In the genomic region with DNA sequence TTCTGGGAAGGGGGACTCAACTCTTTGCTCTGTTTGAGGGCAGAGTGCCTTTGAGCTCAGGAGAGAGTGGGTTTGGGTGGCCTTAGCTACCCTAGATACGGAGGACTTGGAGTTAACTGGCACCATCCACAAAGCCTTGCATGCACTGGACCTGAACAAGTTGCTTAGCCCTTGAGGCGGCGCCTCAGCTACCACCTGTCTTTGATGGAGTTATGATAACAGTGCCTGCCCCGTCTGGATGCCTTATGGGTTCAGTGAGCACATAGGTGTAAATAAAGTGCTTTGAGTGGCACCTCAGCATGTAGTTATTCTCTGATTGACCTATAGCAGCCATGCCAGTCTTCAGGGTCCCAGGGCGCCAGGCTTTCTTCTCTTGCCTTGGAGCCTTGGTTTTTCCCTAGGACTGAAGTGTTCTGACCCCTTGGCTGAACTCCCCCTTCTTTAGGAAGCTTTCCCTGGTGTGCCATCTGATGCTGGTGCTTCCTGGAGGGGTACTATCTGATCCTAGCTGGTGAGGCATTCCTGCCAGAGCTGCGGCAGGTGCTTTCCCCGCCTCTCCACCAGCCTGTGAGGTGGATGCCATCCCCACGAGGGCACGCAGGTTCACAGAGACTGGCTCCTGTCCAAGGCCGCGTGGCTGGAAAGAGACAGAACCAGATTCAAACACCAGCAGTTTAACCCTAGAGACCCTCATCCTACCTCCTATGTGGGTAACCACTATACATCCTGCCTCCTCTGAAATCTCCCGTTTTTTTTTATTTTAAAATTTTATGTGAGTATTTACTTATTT, we compare ENCODE assay signal across 27 cellular contexts. TPM values are rescaled to one million over a fixed set of nuclear protein-coding genes. Genes with fewer than 3 reads are reported as not detected.
A peak's percentile ranks its signal among the peaks of the same experiment; 100 is the strongest.
DNase-seq lines count a peak whose midpoint lies in the region; ATAC-seq and TF ChIP-seq lines count a peak whose summit lies in the region.
"Had no signal": no experiment of that assay in that cellular context is flagged by ENCODE, and none has a peak within 500 bp of the region (broad histone marks: within the 10 kb centered on the region; RNA-seq: fewer than 3 reads in every experiment).

No MANE protein-coding gene starts in this region.

- H3K4me3 Mint-ChIP-seq in type B pancreatic cell = no peak overlapping the region
- H3K4me3 Mint-ChIP-seq: activated naive CD8-positive, alpha-beta T cell treated with anti-CD3 and anti-CD28 coated beads for 36 hours; GM23338; HFFc6; memory B cell had no signal

- H3K36me3 ChIP-seq in left ventricle myocardium inferior (peaks cover 5% of the 10 kb centered on the region), upper lobe of left lung (peaks cover 0 to 14% (median 2%) of the 10 kb centered on the region in 4 donors)

- peaks cover 17% of the 10 kb centered on the region for H3K4me1 Mint-ChIP-seq in type B pancreatic cell (ENCODE audit: unreplicated experiment)

- H3K27me3 Mint-ChIP-seq in type B pancreatic cell = no peaks in the 10 kb centered on the region
- H3K27me3 Mint-ChIP-seq: activated naive CD8-positive, alpha-beta T cell treated with anti-CD3 and anti-CD28 coated beads for 36 hours; CD4-positive, CD25-positive, alpha-beta regulatory T cell; memory B cell had no signal

- H3K27ac ChIP-seq in left ventricle myocardium inferior (replicated peaks) (peak overlapping the region; percentile 87), upper lobe of left lung (peak overlapping the region; percentile 24 to 63 (median 40))
- H3K27ac ChIP-seq: dorsolateral prefrontal cortex had no signal

- no peak for TF ChIP-seq CTCF in left ventricle myocardium inferior (IDR thresholded peaks at IDR 0.05; ENCODE audit: borderline replicate concordance)
- no peak for TF ChIP-seq CTCF in upper lobe of left lung (IDR thresholded peaks at IDR 0.05)
- TF ChIP-seq CTCF in type B pancreatic cell (conservative IDR thresholded peaks at IDR 0.05) = no peak

- 64 to 72% methylated on average over 11 to 12 of the region's 12 CpGs for WGBS in upper lobe of left lung, 2 donors

- H3K27ac Mint-ChIP-seq in type B pancreatic cell = no peak overlapping the region
- H3K27ac Mint-ChIP-seq: GM23338, HFFc6, memory B cell had no signal

- H3K9me3 ChIP-seq in left ventricle myocardium inferior (replicated peaks) (no peaks in the 10 kb centered on the region), upper lobe of left lung (no peaks in the 10 kb centered on the region)

- peaks cover 98% of the 10 kb centered on the region for H3K4me1 ChIP-seq in left ventricle myocardium inferior
- peaks cover 47 to 72% (median 56%) of the 10 kb centered on the region in 4 donors for H3K4me1 ChIP-seq in upper lobe of left lung

- no peaks in the 10 kb centered on the region for H3K36me3 Mint-ChIP-seq in type B pancreatic cell

- TF ChIP-seq EP300 in upper lobe of left lung (IDR thresholded peaks at IDR 0.05) = no peak

- ATAC-seq in Right ventricle myocardium inferior (no peak), upper lobe of left lung (ENCODE audit: low FRiP score in 2 of 2) (no peak), GM21447 (IDR thresholded peaks at IDR 0.05; ENCODE audit: unreplicated experiment) (no peak)
- ATAC-seq: GM23338, K562, PC-3 had no signal

- no peaks in the 10 kb centered on the region for H3K9me3 Mint-ChIP-seq in type B pancreatic cell
- H3K9me3 Mint-ChIP-seq: activated naive CD8-positive, alpha-beta T cell treated with anti-CD3 and anti-CD28 coated beads for 36 hours; CD4-positive, CD25-positive, alpha-beta regulatory T cell; GM23338; HFFc6; memory B cell had no signal

- DNase-seq in left ventricle myocardium inferior = no peak
- DNase-seq in Right ventricle myocardium inferior (ENCODE audit: missing footprints) = no peak
- peak; percentile 15 for DNase-seq in NCI-H2196 treated with DMSO at 0.1 percent for 48 hours (lab: John Stamatoyannopoulos, UW; ENCODE audit: unreplicated experiment)
- DNase-seq in left kidney (ENCODE audit: low read depth, low spot score) = peak; percentile 23
- no peak for DNase-seq in upper lobe of left lung
- no peak for DNase-seq in type B pancreatic cell (ENCODE audit: extremely low spot score, unreplicated experiment)
- no peak for DNase-seq in NAMALWA (ENCODE audit: low spot score)
- DNase-seq: activated CD4-positive, alpha-beta T cell treated with anti-CD3 and anti-CD28 coated beads, Interleukin-2, amount 50 U/mL, for 48 hours; activated CD4-positive, CD25-positive, alpha-beta regulatory T cell; activated effector memory CD4-positive, alpha-beta T cell treated with Interleukin-2 at 50 U/mL for 16 hours; activated naive CD8-positive, alpha-beta T cell treated with anti-CD3 and anti-CD28 coated beads for 36 hours; CD4-positive, CD25-positive, alpha-beta regulatory T cell; dorsolateral prefrontal cortex; GF-D8; glutamatergic neuron; HFFc6; MM.1S; NCI-H1436 treated with DMSO at 0.1 percent for 48 hours; PC-3; SHP77 treated with DMSO at 0.1 percent for 48 hours; stimulated activated CD4-positive, alpha-beta T cell treated with anti-CD3 and anti-CD28 coated beads, Interleukin-2, amount 100 ng/mL, for 24 hours; SW 1271 had no signal

- intact Hi-C loops in left ventricle myocardium inferior (cut with micrococcal nuclease) (no loop called here), Right ventricle myocardium inferior (cut with DNase I) (no loop called here)

- H3K4me3 ChIP-seq in left ventricle myocardium inferior (no peak overlapping the region), upper lobe of left lung (no peak overlapping the region)
- H3K4me3 ChIP-seq: dorsolateral prefrontal cortex, GM23338, K562, smooth muscle cell had no signal

- TF ChIP-seq POLR2A in upper lobe of left lung (IDR thresholded peaks at IDR 0.05) = no peak

- no peaks in the 10 kb centered on the region for H3K27me3 ChIP-seq in left ventricle myocardium inferior (ENCODE audit: low read depth)
- H3K27me3 ChIP-seq in upper lobe of left lung = no peaks in the 10 kb centered on the region
- H3K27me3 ChIP-seq: dorsolateral prefrontal cortex had no signal

RNA-seq across cellular contexts. Expression of gene BCKDHA, which starts 5.8 kb away (rescaled TPM):
- total RNA-seq in left ventricle myocardium inferior (51.0 TPM), Right ventricle myocardium inferior (44.9 TPM), upper lobe of left lung (10 to 100 TPM; 28.4 to 71.7 (median 63.3) TPM), type B pancreatic cell (ENCODE audit: low replicate concordance) (7.5 and 11.7 TPM in 2 replicates)

RNA-seq across cellular contexts. Expression of gene EXOSC5, which starts 6.2 kb away (rescaled TPM):
- total RNA-seq in left ventricle myocardium inferior (17.4 TPM), Right ventricle myocardium inferior (17.1 TPM), upper lobe of left lung (10 to 100 TPM in 4 of 6 donors, 1 to 10 TPM in 1, under 1 TPM in 1; 0.89 to 18.4 (median 16.0) TPM), type B pancreatic cell (ENCODE audit: low replicate concordance) (11.4 and 20.2 TPM in 2 replicates)

RNA-seq across cellular contexts. Expression of gene B3GNT8, which starts 23.8 kb away (rescaled TPM):
- 10.3 TPM for total RNA-seq in left ventricle myocardium inferior
- 8.3 TPM for total RNA-seq in Right ventricle myocardium inferior
- total RNA-seq in upper lobe of left lung = 10 to 100 TPM; 10.0 to 39.1 (median 23.4) TPM
- 9.3 and 13.0 TPM in 2 replicates for total RNA-seq in type B pancreatic cell (ENCODE audit: low replicate concordance)

RNA-seq across cellular contexts. Expression of gene TMEM91, which starts 27.0 kb away (rescaled TPM):
- total RNA-seq in left ventricle myocardium inferior = 2.8 TPM
- 3.8 TPM for total RNA-seq in Right ventricle myocardium inferior
- total RNA-seq in upper lobe of left lung = 10 to 100 TPM; 18.7 to 65.0 (median 29.3) TPM
- 2.0 and 8.1 TPM in 2 replicates for total RNA-seq in type B pancreatic cell (ENCODE audit: low replicate concordance)

RNA-seq across cellular contexts. Expression of gene DMAC2, which starts 36.3 kb away (rescaled TPM):
- 125 TPM for total RNA-seq in left ventricle myocardium inferior
- total RNA-seq in Right ventricle myocardium inferior = 108 TPM
- total RNA-seq in upper lobe of left lung = 10 to 100 TPM; 28.9 to 63.1 (median 38.3) TPM
- 43.8 and 57.4 TPM in 2 replicates for total RNA-seq in type B pancreatic cell (ENCODE audit: low replicate concordance)

Comparison
In these comparisons a context has a peak if more than half of its experiments do, and no peak if none do; other contexts are left out.
1. DNase-seq: peak in NCI-H2196 treated with DMSO at 0.1 percent for 48 hours (single experiment) and left kidney (single experiment); none in left ventricle myocardium inferior (single experiment), Right ventricle myocardium inferior (single experiment), upper lobe of left lung (0 of 2), type B pancreatic cell (single experiment) and NAMALWA (single experiment).